ENCODE assay signal across 15 cellular contexts in genomic region chr15:81011593-81011992, GRCh38.
"Had no signal": no experiment of that assay in that cellular context is flagged by ENCODE, and none has a peak within 500 bp of the region (broad histone marks: within the 10 kb centered on the region; RNA-seq: fewer than 3 reads in every experiment).

No MANE protein-coding gene starts in this region.

- ATAC-seq: mucosa of descending colon; naive thymus-derived CD4-positive, alpha-beta T cell had no signal

- DNase-seq: activated B cell treated with CpG ODN at 0.5 μM for 24 hours; activated CD4-positive, alpha-beta memory T cell treated with anti-CD3 and anti-CD28 coated beads for 36 hours; activated CD4-positive, alpha-beta T cell treated with anti-CD3 and anti-CD28 coated beads for 4 hours; activated naive CD8-positive, alpha-beta T cell treated with anti-CD3 and anti-CD28 coated beads, Interleukin-2, amount 10 ng/mL, durations not matched to agents 7 days and 5 days; brain microvascular endothelial cell; effector memory CD4-positive, alpha-beta T cell; mucosa of descending colon; naive thymus-derived CD4-positive, alpha-beta T cell; stimulated activated CD4-positive, alpha-beta T cell treated with anti-CD3 and anti-CD28 coated beads, Interleukin-2, amount 100 ng/mL, for 48 hours; transverse colon; uterus had no signal

- H3K4me3 ChIP-seq: mucosa of descending colon, prostate gland, right atrium auricular region, skin epidermis, suprapubic skin, transverse colon, uterus had no signal
